Comparison of ENCODE assay signal across 15 cellular contexts in the genomic region with DNA sequence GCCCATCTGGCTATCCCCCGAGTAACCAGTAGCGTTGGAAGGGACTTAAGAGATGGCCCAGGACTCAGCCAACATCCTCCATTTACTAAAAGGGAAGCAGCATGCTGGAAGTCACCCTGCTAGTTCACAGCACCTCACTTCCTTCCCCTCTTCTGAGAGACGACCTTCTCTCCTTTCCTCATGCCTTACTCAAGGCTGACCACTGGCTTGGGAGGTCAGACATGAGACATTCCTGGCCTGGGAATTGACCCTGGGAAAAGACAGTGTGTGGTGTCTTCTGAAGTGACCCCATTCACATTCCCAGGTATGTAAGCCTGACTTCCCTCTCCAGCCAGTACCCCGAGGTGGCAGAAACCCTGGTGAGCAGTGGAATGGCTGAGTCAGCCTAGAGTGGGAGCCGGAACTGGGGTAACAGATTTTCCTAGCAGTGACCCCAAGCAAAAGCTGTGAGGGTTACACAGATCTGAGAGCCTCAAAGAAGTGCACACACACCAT.
DNase-seq lines count a peak whose midpoint lies in the region; ATAC-seq and TF ChIP-seq lines count a peak whose summit lies in the region.
"Had no signal": no experiment of that assay in that cellular context is flagged by ENCODE, and none has a peak within 500 bp of the region (broad histone marks: within the 10 kb centered on the region; RNA-seq: fewer than 3 reads in every experiment).

No MANE protein-coding gene starts in this region.

- no peaks in the 10 kb centered on the region for H3K9me3 ChIP-seq in CD8-positive, alpha-beta memory T cell (ENCODE audit: low read length)
- no peaks in the 10 kb centered on the region for H3K9me3 ChIP-seq in left lung
- no peaks in the 10 kb centered on the region for H3K9me3 ChIP-seq in vagina

- DNase-seq in Ammon's horn (ENCODE audit: low spot score) (peak; percentile 33), left lung (peak in 1 of 2 donors; percentile 31), vagina (ENCODE audit: extremely low spot score in 2 of 2) (no peak), RWPE1 (ENCODE audit: low spot score) (no peak), NCI-H510A treated with DMSO at 0.1 percent for 48 hours (lab: John Stamatoyannopoulos, UW) (no peak), HFFc6 (no peak)
- no peak for DNase-seq in CD8-positive, alpha-beta memory T cell
- DNase-seq in activated CD8-positive, alpha-beta T cell treated with anti-CD3 and anti-CD28 coated beads for 36 hours, result peak; percentile 31
- DNase-seq: activated naive CD4-positive, alpha-beta T cell treated with Interleukin-2 at 50 U/mL for 16 hours; H7; MM.1S; natural killer cell; NCI-H82; stimulated activated naive CD4-positive, alpha-beta T cell treated with Interleukin-2 at 50 U/mL for 16 hours; T-helper 9 cell had no signal

- intact Hi-C loops in activated CD8-positive, alpha-beta T cell treated with anti-CD3 and anti-CD28 coated beads for 36 hours (cut with micrococcal nuclease), result no loop called here
- intact Hi-C loops in left lung (cut with DNase I) (no loop called here), vagina (cut with DNase I) (no loop called here)

- no peak overlapping the region for H3K27ac ChIP-seq in CD8-positive, alpha-beta memory T cell (ENCODE audit: low read depth, low read length)
- H3K27ac ChIP-seq in left lung (peak overlapping the region in 1 of 2 donors; percentile 81), vagina (no peak overlapping the region), RWPE1 (no peak overlapping the region)

- no peaks in the 10 kb centered on the region for H3K27me3 ChIP-seq in CD8-positive, alpha-beta memory T cell (ENCODE audit: insufficient read depth, low read length, poor library complexity, severe bottlenecking)
- H3K27me3 ChIP-seq in left lung (no peaks in the 10 kb centered on the region), vagina (no peaks in the 10 kb centered on the region)

- no peaks in the 10 kb centered on the region for H3K36me3 Mint-ChIP-seq in CD8-positive, alpha-beta memory T cell
- no peaks in the 10 kb centered on the region for H3K36me3 Mint-ChIP-seq in activated CD8-positive, alpha-beta T cell treated with anti-CD3 and anti-CD28 coated beads for 36 hours (ENCODE audit: low read depth)
- H3K36me3 Mint-ChIP-seq in HFFc6 (ENCODE audit: low read depth), result no peaks in the 10 kb centered on the region
- H3K36me3 Mint-ChIP-seq: natural killer cell had no signal

- no peaks in the 10 kb centered on the region for H3K36me3 ChIP-seq in CD8-positive, alpha-beta memory T cell (ENCODE audit: insufficient read depth, low read length)
- H3K36me3 ChIP-seq in left lung, result no peaks in the 10 kb centered on the region
- H3K36me3 ChIP-seq in vagina, result no peaks in the 10 kb centered on the region

- CTCF ChIA-PET in CD8-positive, alpha-beta memory T cell (lab: Charles Lee), result interaction anchor here (2.1 kb wide), 1 partner anchor 21 kb away, joined by 6 read pairs; no protein-coding TSS in a partner anchor
- CTCF ChIA-PET in activated CD8-positive, alpha-beta T cell treated with anti-CD3 and anti-CD28 coated beads for 36 hours (lab: Charles Lee), result no interaction called here
- CTCF ChIA-PET in RWPE1 (lab: Yijun Ruan, JAX), result no interaction called here

- no peak overlapping the region for H3K4me3 ChIP-seq in CD8-positive, alpha-beta memory T cell (ENCODE audit: low read length)
- no peak overlapping the region for H3K4me3 ChIP-seq in left lung
- H3K4me3 ChIP-seq in vagina, result no peak overlapping the region

- peak overlapping the region in 4 of 8 donors; percentile 1 to 48 (median 20) for H3K27ac Mint-ChIP-seq in CD8-positive, alpha-beta memory T cell
- peak overlapping the region; percentile 8 for H3K27ac Mint-ChIP-seq in activated CD8-positive, alpha-beta T cell treated with anti-CD3 and anti-CD28 coated beads for 36 hours
- no peak overlapping the region for H3K27ac Mint-ChIP-seq in HFFc6

- peak overlapping the region in 5 of 7 donors; percentile 23 to 78 (median 51) for H3K4me3 Mint-ChIP-seq in CD8-positive, alpha-beta memory T cell
- no peak overlapping the region for H3K4me3 Mint-ChIP-seq in activated CD8-positive, alpha-beta T cell treated with anti-CD3 and anti-CD28 coated beads for 36 hours
- H3K4me3 Mint-ChIP-seq in HFFc6, result no peak overlapping the region
- H3K4me3 Mint-ChIP-seq: natural killer cell had no signal

- peaks cover 22 to 35% (median 25%) of the 10 kb centered on the region in 3 donors for H3K4me1 Mint-ChIP-seq in CD8-positive, alpha-beta memory T cell
- peaks cover 45% of the 10 kb centered on the region for H3K4me1 Mint-ChIP-seq in activated CD8-positive, alpha-beta T cell treated with anti-CD3 and anti-CD28 coated beads for 36 hours (ENCODE audit: low read depth)
- peaks cover 41% of the 10 kb centered on the region for H3K4me1 Mint-ChIP-seq in HFFc6 (ENCODE audit: low read depth)

- ATAC-seq in activated CD8-positive, alpha-beta T cell treated with anti-CD3 and anti-CD28 coated beads for 36 hours, result no peak
- peak; percentile 8 for ATAC-seq in left lung
- ATAC-seq: natural killer cell had no signal

- POLR2A ChIA-PET in CD8-positive, alpha-beta memory T cell (lab: Charles Lee), result no interaction called here
- POLR2A ChIA-PET in activated CD8-positive, alpha-beta T cell treated with anti-CD3 and anti-CD28 coated beads for 36 hours (lab: Charles Lee), result interaction anchor here (0.5 to 1.6 kb wide), 5 partner anchors 9 to 401 kb away, joined by 3 to 5 read pairs (median 3); no protein-coding TSS in a partner anchor
- POLR2A ChIA-PET in RWPE1 (lab: Yijun Ruan, JAX; ENCODE audit: low non-redundant PET), result no interaction called here

- no peak for TF ChIP-seq POLR2A in vagina (IDR thresholded peaks at IDR 0.05)

- H3K27me3 Mint-ChIP-seq in CD8-positive, alpha-beta memory T cell, result peaks cover 6 to 9% of the 10 kb centered on the region in 2 donors
- H3K27me3 Mint-ChIP-seq in activated CD8-positive, alpha-beta T cell treated with anti-CD3 and anti-CD28 coated beads for 36 hours, result no peaks in the 10 kb centered on the region
- H3K27me3 Mint-ChIP-seq in HFFc6 (ENCODE audit: insufficient read depth), result no peaks in the 10 kb centered on the region; the same call in 1 of the 2 replicates

- no peaks in the 10 kb centered on the region for H3K9me3 Mint-ChIP-seq in CD8-positive, alpha-beta memory T cell
- H3K9me3 Mint-ChIP-seq in activated CD8-positive, alpha-beta T cell treated with anti-CD3 and anti-CD28 coated beads for 36 hours, result no peaks in the 10 kb centered on the region
- H3K9me3 Mint-ChIP-seq in HFFc6, result no peaks in the 10 kb centered on the region
- H3K9me3 Mint-ChIP-seq: natural killer cell had no signal

- no peak for TF ChIP-seq CTCF in activated CD8-positive, alpha-beta T cell treated with anti-CD3 and anti-CD28 coated beads for 36 hours (IDR thresholded peaks at IDR 0.05)
- TF ChIP-seq CTCF in left lung (IDR thresholded peaks at IDR 0.05), result no peak
- no peak for TF ChIP-seq CTCF in vagina (IDR thresholded peaks at IDR 0.05)
- TF ChIP-seq CTCF in RWPE1 (conservative IDR thresholded peaks at IDR 0.05; ENCODE audit: low read depth), result no peak
- no peak for TF ChIP-seq CTCF in HFFc6 (IDR thresholded peaks at IDR 0.05)

- H3K4me1 ChIP-seq in CD8-positive, alpha-beta memory T cell (ENCODE audit: insufficient read depth, low read length), result peaks cover 23% of the 10 kb centered on the region
- H3K4me1 ChIP-seq in left lung (peaks cover 0 to 48% of the 10 kb centered on the region in 2 donors), vagina (peaks cover 17% of the 10 kb centered on the region)

Comparison
In these comparisons a context has a peak if more than half of its experiments do, and no peak if none do; other contexts are left out.
1. DNase-seq: peak in Ammon's horn (single experiment) and activated CD8-positive, alpha-beta T cell treated with anti-CD3 and anti-CD28 coated beads for 36 hours (single experiment); none in CD8-positive, alpha-beta memory T cell (0 of 5), vagina (0 of 2), RWPE1 (single experiment), NCI-H510A treated with DMSO at 0.1 percent for 48 hours (single experiment) and HFFc6 (single experiment).
2. H3K4me3 Mint-ChIP-seq: peak in CD8-positive, alpha-beta memory T cell (5 of 7); none in activated CD8-positive, alpha-beta T cell treated with anti-CD3 and anti-CD28 coated beads for 36 hours (single experiment) and HFFc6 (single experiment).